7 cellular contexts compared by ENCODE assay signal in genomic region chr20:47159166-47159565, GRCh38.
"Had no signal": no experiment of that assay in that cellular context is flagged by ENCODE, and none has a peak within 500 bp of the region (broad histone marks: within the 10 kb centered on the region; RNA-seq: fewer than 3 reads in every experiment).

No MANE protein-coding gene starts in this region.

- DNase-seq: GDM1, GF-D8 had no signal

- FAIRE-seq: G401.6, GM12891, GM12892, GM18507, GM19239 had no signal
